In genomic region chr9:121945281-121945680, GRCh38 we compare ENCODE assay signal across 2 cellular contexts.
TF ChIP-seq lines count a peak whose summit lies in the region.

No MANE protein-coding gene starts in this region.

TF ChIP-seq in IMR-90, 13 proteins besides CTCF, POLR2A, EP300 and RAD21:
- TF ChIP-seq MAZ (IDR thresholded peaks at IDR 0.05; ENCODE audit: borderline replicate concordance, low read depth, low read length), result no peak
- no peak for TF ChIP-seq ELK1 (IDR thresholded peaks at IDR 0.05; ENCODE audit: borderline replicate concordance, low read depth, low read length)
- no peak for TF ChIP-seq CHD1 (IDR thresholded peaks at IDR 0.05; ENCODE audit: low read depth, low read length)
- TF ChIP-seq MXI1 (IDR thresholded peaks at IDR 0.05; ENCODE audit: borderline replicate concordance, low read depth, low read length), result no peak
- no peak for TF ChIP-seq SMC3 (IDR thresholded peaks at IDR 0.05; ENCODE audit: low read depth, low read length)
- no peak for TF ChIP-seq FOS (IDR thresholded peaks at IDR 0.05; ENCODE audit: low read depth, low read length)
- no peak for TF ChIP-seq MAFK (IDR thresholded peaks at IDR 0.05; ENCODE audit: low read depth, low read length)
- no peak for TF ChIP-seq RCOR1 (IDR thresholded peaks at IDR 0.05; ENCODE audit: insufficient replicate concordance, low read length)
- TF ChIP-seq NFE2L2 (IDR thresholded peaks at IDR 0.05; ENCODE audit: low read depth, low read length), result no peak
- TF ChIP-seq RFX5 (IDR thresholded peaks at IDR 0.05; ENCODE audit: low read depth, low read length), result no peak
- no peak for TF ChIP-seq USF2 (IDR thresholded peaks at IDR 0.05; ENCODE audit: low read depth, low read length)
- TF ChIP-seq CEBPB (IDR thresholded peaks at IDR 0.05; ENCODE audit: low read depth, low read length), result no peak
- TF ChIP-seq BHLHE40 (IDR thresholded peaks at IDR 0.05; ENCODE audit: low read depth, low read length), result no peak

TF ChIP-seq in SK-N-SH treated with all-trans-retinoic acid at 6 μM for 48 hours, 23 proteins besides CTCF, POLR2A, EP300 and RAD21:
- TF ChIP-seq TSHZ2 (CRISPR knock-in tag; IDR thresholded peaks at IDR 0.05) (no peak), OSR1 (CRISPR knock-in tag; IDR thresholded peaks at IDR 0.05) (no peak), ISL1 (CRISPR knock-in tag; IDR thresholded peaks at IDR 0.05) (no peak), TCF4 (CRISPR knock-in tag; IDR thresholded peaks at IDR 0.05; ENCODE audit: borderline replicate concordance) (no peak), TOX (CRISPR knock-in tag; IDR thresholded peaks at IDR 0.05; ENCODE audit: borderline replicate concordance) (no peak), ZNF565 (CRISPR knock-in tag; conservative IDR thresholded peaks at IDR 0.05; ENCODE audit: low read depth) (no peak), ZC3H10 (CRISPR knock-in tag; IDR thresholded peaks at IDR 0.05) (no peak), CSDC2 (CRISPR knock-in tag; IDR thresholded peaks at IDR 0.05) (no peak), ZFP30 (CRISPR knock-in tag; IDR thresholded peaks at IDR 0.05) (no peak), CSRNP3 (CRISPR knock-in tag; IDR thresholded peaks at IDR 0.05) (no peak), PPARA (CRISPR knock-in tag; IDR thresholded peaks at IDR 0.05; ENCODE audit: borderline replicate concordance) (no peak), BACH2 (CRISPR knock-in tag; IDR thresholded peaks at IDR 0.05; ENCODE audit: borderline replicate concordance) (no peak), ZFP3 (CRISPR knock-in tag; IDR thresholded peaks at IDR 0.05) (no peak), ZNF8 (CRISPR knock-in tag; IDR thresholded peaks at IDR 0.05) (no peak)
